Comparison of ENCODE assay signal across 15 cellular contexts in the genomic region with DNA sequence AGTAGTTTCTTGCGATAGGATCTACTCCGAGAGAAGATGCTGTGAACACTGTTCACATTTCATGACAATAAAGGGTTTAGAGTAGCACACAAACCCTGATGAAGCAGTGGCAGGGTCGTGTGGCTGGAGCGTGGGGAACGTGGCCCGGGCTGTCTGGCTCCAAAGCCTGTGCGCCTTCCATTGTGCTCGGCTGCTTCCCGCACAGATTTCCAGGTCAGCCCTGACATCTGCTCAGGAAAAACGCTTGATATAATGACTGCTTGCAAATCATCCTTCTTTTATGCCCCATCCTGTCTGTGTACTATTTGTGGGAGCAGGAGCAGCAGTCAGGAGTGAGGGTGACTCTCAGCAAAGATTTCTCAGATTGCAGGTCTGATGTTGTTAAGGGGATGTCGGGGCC.
"Had no signal": no experiment of that assay in that cellular context is flagged by ENCODE, and none has a peak within 500 bp of the region (broad histone marks: within the 10 kb centered on the region; RNA-seq: fewer than 3 reads in every experiment).

No MANE protein-coding gene starts in this region.

- H3K4me1 ChIP-seq: spleen had no signal

- H3K27me3 ChIP-seq: gastrocnemius medialis had no signal

- H3K36me3 ChIP-seq: gastrocnemius medialis, spleen, transverse colon had no signal

- ATAC-seq: gastrocnemius medialis; sciatic nerve; stimulated activated memory B cell treated with anti-CD40 and anti-IgM and Interleukin-4, amounts not matched to agents 10 μg/mL and 1 μg/mL and 100 μg/mL, for 72 hours had no signal

- H3K9me3 ChIP-seq: gastrocnemius medialis, spleen, transverse colon had no signal

- H3K27ac ChIP-seq: epithelial cell of prostate, gastrocnemius medialis, spleen, transverse colon had no signal

- H3K4me3 ChIP-seq: gastrocnemius medialis, spleen, transverse colon had no signal

- DNase-seq: activated CD4-positive, alpha-beta memory T cell treated with anti-CD3 and anti-CD28 coated beads for 36 hours; activated CD4-positive, CD25-positive, alpha-beta regulatory T cell treated with anti-CD3 and anti-CD28 coated beads, Interleukin-2, amount 50 U/mL, for 72 hours; activated gamma-delta T cell treated with Interleukin-2 at 50 U/mL for 16 hours; activated naive CD8-positive, alpha-beta T cell treated with anti-CD3 and anti-CD28 coated beads for 36 hours; activated T-cell treated with anti-CD3 and anti-CD28 coated beads, Interleukin-2, amount 50 U/mL, for 48 hours; aorta; gastrocnemius medialis; naive B cell; nucleus accumbens; spleen; stimulated activated CD4-positive, alpha-beta T cell treated with anti-CD3 and anti-CD28 coated beads, Interleukin-1b, Interleukin-23, amount 100 ng/mL, for 48 hours; transverse colon had no signal
